In genomic region chr11:100978442-100978841, GRCh38 we compare ENCODE assay signal across 16 cellular contexts.
DNase-seq lines count a peak whose midpoint lies in the region; ATAC-seq, FAIRE-seq and TF ChIP-seq lines count a peak whose summit lies in the region.
"Had no signal": no experiment of that assay in that cellular context is flagged by ENCODE, and none has a peak within 500 bp of the region (broad histone marks: within the 10 kb centered on the region; RNA-seq: fewer than 3 reads in every experiment).

No MANE protein-coding gene starts in this region.

- H3K27ac ChIP-seq in H9 (ENCODE audit: insufficient read length, low read depth, low read length) (no peak overlapping the region), H1 (ENCODE audit: low read depth, low read length) (no peak overlapping the region), iPS DF 6.9 (ENCODE audit: low read length) (no peak overlapping the region)
- H3K27ac ChIP-seq: GM23248 had no signal

- H2BK12ac ChIP-seq in H9 (ENCODE audit: insufficient read length, low read depth, low read length): no peak overlapping the region
- no peak overlapping the region for H2BK12ac ChIP-seq in H1 (ENCODE audit: low read depth, low read length)

- peak; percentile 32 for DNase-seq in H9
- no peak for DNase-seq in H1 (ENCODE audit: low read depth in 1 of 2, low spot score in 2 of 2)
- peak; percentile 27 for DNase-seq in iPS DF 6.9 (ENCODE audit: low read depth, low spot score)
- DNase-seq in mucosa of gallbladder (ENCODE audit: low spot score): no peak
- no peak for DNase-seq in NCI-H2227 treated with DMSO at 0.1 percent for 48 hours (lab: John Stamatoyannopoulos, UW)
- DNase-seq: C1 segment of cervical spinal cord; Calu3; CD4-positive, alpha-beta T cell; DMS 273 treated with DMSO at 0.1 percent for 48 hours; GM23248; HCEC 1CT; HFFc6 had no signal

- H3K4me1 ChIP-seq in H9 (ENCODE audit: insufficient read depth, low read length) (no peaks in the 10 kb centered on the region; the same call in 1 of the 2 replicates), H1 (replicated peaks in 1 of 4; ENCODE audit: control insufficient read depth in 3 of 4, insufficient read depth in 4 of 4, low read length in 3 of 4) (no peaks in the 10 kb centered on the region; a peak in 1 of 7 replicates), iPS DF 6.9 (ENCODE audit: control insufficient read depth, insufficient read depth, low read length) (no peaks in the 10 kb centered on the region)

- no peak overlapping the region for H3K4me3 Mint-ChIP-seq in H9
- H3K4me3 Mint-ChIP-seq: B cell; CD4-positive, alpha-beta T cell; HFFc6 had no signal

- POLR2A ChIA-PET in H1 (lab: Charles Lee; ENCODE audit: partially characterized antibody): no interaction called here

- H2AK5ac ChIP-seq in H9 (ENCODE audit: insufficient read length, low read length) (no peak overlapping the region), H1 (ENCODE audit: low read depth, low read length) (no peak overlapping the region)

- H2BK5ac ChIP-seq in H9 (ENCODE audit: insufficient read length, low read length) (no peak overlapping the region), H1 (ENCODE audit: low read depth, low read length) (no peak overlapping the region)

- H3K4me2 ChIP-seq in H9 (ENCODE audit: insufficient read depth, insufficient read length, low read length) (no peak overlapping the region), H1 (ENCODE audit: insufficient read depth in 1 of 2, low read depth in 2 of 2, low read length in 2 of 2) (no peak overlapping the region)

- peaks cover 42% of the 10 kb centered on the region for H3K27me3 Mint-ChIP-seq in H9 (ENCODE audit: low read depth)
- H3K27me3 Mint-ChIP-seq: B cell; CD4-positive, alpha-beta T cell had no signal

- no peak overlapping the region for H4K91ac ChIP-seq in H9 (ENCODE audit: insufficient read length, low read depth, low read length)
- no peak overlapping the region for H4K91ac ChIP-seq in H1 (replicated peaks; ENCODE audit: insufficient read length, low read length)

- H3K14ac ChIP-seq in H9 (ENCODE audit: insufficient read depth, low read length): no peak overlapping the region
- H3K14ac ChIP-seq in H1 (ENCODE audit: insufficient read length): no peak overlapping the region

- H4K5ac ChIP-seq in H9 (ENCODE audit: insufficient read length, low read depth, low read length) (no peak overlapping the region), H1 (ENCODE audit: insufficient read length, low read depth, low read length) (no peak overlapping the region)

- H4K20me1 ChIP-seq in H9 (ENCODE audit: control insufficient read depth, insufficient read depth, insufficient read length) (no peaks in the 10 kb centered on the region), H1 (replicated peaks in 1 of 2; ENCODE audit: control insufficient read depth in 1 of 2, insufficient read depth in 2 of 2, low read length in 2 of 2) (peaks cover 8 to 12% of the 10 kb centered on the region in 2 experiments)

- no peak overlapping the region for H3T11ph ChIP-seq in H9 (ENCODE audit: low read length)

- H3K79me1 ChIP-seq in H9 (ENCODE audit: insufficient read depth, low read depth, low read length, poor library complexity, severe bottlenecking) (no peaks in the 10 kb centered on the region), H1 (ENCODE audit: low read depth, low read length) (no peaks in the 10 kb centered on the region)

- no peak for TF ChIP-seq POLR2A in H1 (IDR thresholded peaks at IDR 0.05; ENCODE audit: control extremely low read depth in 1 of 2, low read depth in 2 of 2, low read length in 2 of 2)

- H3K56ac ChIP-seq in H9 (ENCODE audit: insufficient read length, low read depth, low read length) (no peak overlapping the region), H1 (replicated peaks; ENCODE audit: insufficient read length, low read depth, low read length) (no peak overlapping the region)

- H3K4ac ChIP-seq in H9 (ENCODE audit: low read depth, low read length) (no peak overlapping the region), H1 (replicated peaks; ENCODE audit: insufficient read length, low read depth, low read length) (no peak overlapping the region)

- TF ChIP-seq CTCF in H9 (conservative IDR thresholded peaks at IDR 0.05): no peak
- no peak for TF ChIP-seq CTCF in H1 (IDR thresholded peaks at IDR 0.05; ENCODE audit: control extremely low read depth in 1 of 3, insufficient read depth in 1 of 3, low read depth in 1 of 3, low read length in 3 of 3)

- H3K27ac Mint-ChIP-seq in H9: no peak overlapping the region
- H3K27ac Mint-ChIP-seq: B cell; CD4-positive, alpha-beta T cell; HFFc6 had no signal

- H2AFZ ChIP-seq in H9 (ENCODE audit: low read length) (no peak overlapping the region), H1 (ENCODE audit: low read length) (no peak overlapping the region)
- H2AFZ ChIP-seq: GM23248 had no signal

- H3K36me3 ChIP-seq in H1 (ENCODE audit: control insufficient read depth in 2 of 4, insufficient read depth in 4 of 4, low read length in 3 of 4): peaks cover 0 to 39% (median 13%) of the 10 kb centered on the region in 4 experiments; a peak in 4 of 8 replicates
- H3K36me3 ChIP-seq in iPS DF 6.9 (ENCODE audit: control insufficient read depth, insufficient read depth, low read length): no peaks in the 10 kb centered on the region; the same call in 1 of the 2 replicates

- H3K9me3 Mint-ChIP-seq in H9: no peaks in the 10 kb centered on the region
- H3K9me3 Mint-ChIP-seq: CD4-positive, alpha-beta T cell; HFFc6 had no signal

- TF ChIP-seq RAD21 in H1 (IDR thresholded peaks at IDR 0.05 in 1 of 2, conservative IDR thresholded peaks at IDR 0.05 in 1 of 2; ENCODE audit: low read depth in 2 of 2, low read length in 2 of 2): no peak

- H3K27me3 ChIP-seq in H9 (ENCODE audit: insufficient read depth, low read length): peaks cover 19% of the 10 kb centered on the region; the same call in 1 of the 2 replicates
- H3K27me3 ChIP-seq in H1 (replicated peaks in 1 of 4; ENCODE audit: control insufficient read depth in 3 of 4, extremely low read depth in 1 of 4, insufficient read depth in 3 of 4, low read length in 3 of 4): peaks cover 16 to 37% (median 22%) of the 10 kb centered on the region in 4 experiments; a peak in 5 of 7 replicates
- H3K27me3 ChIP-seq in iPS DF 6.9 (ENCODE audit: control insufficient read depth, insufficient read depth, low read length): peaks cover 13% of the 10 kb centered on the region

- H3K4me3 ChIP-seq in H1 (ENCODE audit: extremely low read depth in 1 of 4, insufficient read depth in 2 of 4, low read depth in 3 of 4, low read length in 4 of 4): no peak overlapping the region
- no peak overlapping the region for H3K4me3 ChIP-seq in iPS DF 6.9 (ENCODE audit: low read length)
- H3K4me3 ChIP-seq: GM23248 had no signal

- H3K23ac ChIP-seq in H9 (ENCODE audit: insufficient read length, low read depth, low read length) (no peak overlapping the region), H1 (ENCODE audit: insufficient read length) (no peak overlapping the region)

- H2BK15ac ChIP-seq in H9 (ENCODE audit: low read depth, low read length) (no peak overlapping the region), H1 (ENCODE audit: low read length) (no peak overlapping the region)

- H2BK20ac ChIP-seq in H9 (ENCODE audit: low read depth, low read length, poor library complexity, severe bottlenecking): no peak overlapping the region
- H2BK20ac ChIP-seq in H1 (ENCODE audit: low read length): no peak overlapping the region

- H3K18ac ChIP-seq in H9 (ENCODE audit: insufficient read length, low read depth, low read length) (no peak overlapping the region), H1 (ENCODE audit: extremely low read depth, low read length) (no peak overlapping the region)

- ATAC-seq in GM18867 (IDR thresholded peaks at IDR 0.05; ENCODE audit: unreplicated experiment) (no peak), GM18511 (IDR thresholded peaks at IDR 0.05; ENCODE audit: unreplicated experiment) (no peak)

- H3K4me1 Mint-ChIP-seq in H9: peaks cover 12 to 15% of the 10 kb centered on the region in 2 experiments
- H3K4me1 Mint-ChIP-seq: B cell had no signal

- H2BK120ac ChIP-seq in H9 (ENCODE audit: low read depth, low read length, poor library complexity, severe bottlenecking) (no peak overlapping the region), H1 (replicated peaks; ENCODE audit: low read depth, low read length) (no peak overlapping the region)

- H3K23me2 ChIP-seq in H9 (ENCODE audit: insufficient read length, low read depth, low read length, poor library complexity, severe bottlenecking) (no peaks in the 10 kb centered on the region), H1 (ENCODE audit: low read depth, low read length) (no peaks in the 10 kb centered on the region)

- FAIRE-seq in H1 (lab: Jason Lieb, UNC): peak; percentile 73
- FAIRE-seq: A204.1 had no signal

- no peaks in the 10 kb centered on the region for H3K9me3 ChIP-seq in H9 (ENCODE audit: control insufficient read depth, low read depth, low read length)
- H3K9me3 ChIP-seq in H1 (ENCODE audit: insufficient read depth in 2 of 2, low read depth in 1 of 2, low read length in 1 of 2): no peaks in the 10 kb centered on the region
- no peaks in the 10 kb centered on the region for H3K9me3 ChIP-seq in iPS DF 6.9 (ENCODE audit: control insufficient read depth, insufficient read depth, low read length)

- no peak overlapping the region for H3K9ac ChIP-seq in H9 (ENCODE audit: extremely low read depth, insufficient read length, low read length)
- H3K9ac ChIP-seq in H1 (replicated peaks in 1 of 4; ENCODE audit: extremely low read depth in 1 of 4, low read depth in 3 of 4, low read length in 3 of 4): no peak overlapping the region
- H3K9ac ChIP-seq: GM23248 had no signal

- CTCF ChIA-PET in H1 (lab: Charles Lee; ENCODE audit: partially characterized antibody): interaction anchor here (0.6 to 1.4 kb wide), 6 partner anchors 8 to 346 kb away, joined by 3 to 4 read pairs (median 3); no protein-coding TSS in a partner anchor

- peaks cover 30 to 52% (median 44%) of the 10 kb centered on the region in 3 experiments; a peak in 6 of 7 replicates for H3K36me3 Mint-ChIP-seq in H9 (ENCODE audit: insufficient read depth in 1 of 3, low read depth in 3 of 3)

- no peak for TF ChIP-seq EP300 in H1 (IDR thresholded peaks at IDR 0.05; ENCODE audit: borderline replicate concordance in 1 of 2, low read depth in 2 of 2, low read length in 2 of 2)

- no peak overlapping the region for H4K8ac ChIP-seq in H9 (replicated peaks; ENCODE audit: insufficient read length, low read depth, low read length)
- H4K8ac ChIP-seq in H1 (ENCODE audit: extremely low read depth, insufficient read depth, low read length): no peak overlapping the region

- H3K79me2 ChIP-seq in H9 (ENCODE audit: insufficient read depth, low read length) (no peaks in the 10 kb centered on the region), H1 (ENCODE audit: control insufficient read depth in 1 of 2, insufficient read depth in 2 of 2, low read length in 2 of 2) (no peaks in the 10 kb centered on the region)

- WGBS in H9 (ENCODE audit: extremely low coverage, insufficient read length, low lambda C conversion rate): no CpG with 5 or more reads among the region's 2 CpGs
- 16% methylated on average over 2 of the region's 2 CpGs; no CpG with 5 or more reads in 1 of the 2 experiments for WGBS in H1 (ENCODE audit: extremely low coverage in 1 of 2, insufficient coverage in 1 of 2, insufficient read length in 1 of 2, insufficient replicate concordance in 2 of 2, low coverage in 1 of 2, low lambda C conversion rate in 2 of 2, missing lambda C conversion rate in 1 of 2), 2 experiments
- WGBS in iPS DF 6.9 (ENCODE audit: insufficient coverage, insufficient read length): no CpG with 5 or more reads among the region's 2 CpGs

TF ChIP-seq in H1, 55 proteins besides CTCF, POLR2A, EP300 and RAD21 (continues in another document):
- TF ChIP-seq SP1 (IDR thresholded peaks at IDR 0.05; ENCODE audit: low read depth, low read length): peak; percentile 28; the same call in 1 of the 2 replicates

Comparison
In these comparisons a context has a peak if more than half of its experiments do, and no peak if none do; other contexts are left out.
1. DNase-seq: peak in H9 (single experiment) and iPS DF 6.9 (single experiment); none in H1 (0 of 2), mucosa of gallbladder (single experiment) and NCI-H2227 treated with DMSO at 0.1 percent for 48 hours (single experiment).